In the genomic region with DNA sequence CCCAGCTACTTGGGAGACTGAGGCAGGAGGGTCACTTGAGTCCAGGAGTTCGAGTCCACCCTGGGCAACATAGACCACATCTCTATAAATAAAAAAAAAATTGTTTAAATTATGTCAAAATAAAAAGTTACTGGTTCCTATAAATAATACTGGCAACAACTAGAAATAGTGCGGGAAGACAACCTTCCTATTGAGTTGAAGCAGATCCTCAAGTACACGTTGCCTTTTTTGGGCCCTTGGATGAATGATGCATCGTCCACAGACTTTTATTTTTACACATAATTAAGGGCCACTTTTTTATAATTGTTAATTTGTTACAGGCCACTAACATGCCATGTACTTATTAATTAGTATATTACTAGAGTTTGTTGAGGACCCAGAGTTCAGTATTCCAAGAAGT, we compare ENCODE assay signal across 24 cellular contexts. TPM values are rescaled to one million over a fixed set of nuclear protein-coding genes. Genes with fewer than 3 reads are reported as not detected.
"Had no signal": no experiment of that assay in that cellular context is flagged by ENCODE, and none has a peak within 500 bp of the region (broad histone marks: within the 10 kb centered on the region; RNA-seq: fewer than 3 reads in every experiment).

No MANE protein-coding gene starts in this region.

- H3K9me3 ChIP-seq: Peyer's patch, SJCRH30 had no signal

- H3K4me1 ChIP-seq: Peyer's patch had no signal

- H3K27me3 ChIP-seq: Peyer's patch, SJCRH30 had no signal

- H3K4me3 ChIP-seq: Peyer's patch, SJCRH30, SK-N-MC had no signal

- H3K27ac ChIP-seq: HL-60, Peyer's patch, SK-N-MC had no signal

- DNase-seq: Kasumi-1, KG1, MM.1S, NCI-H1092 treated with DMSO at 0.1 percent for 48 hours, NCI-H1436, NCI-H187, NCI-H2029, NCI-H2081 treated with DMSO at 0.1 percent for 48 hours, NCI-H2171, NCI-H446, NCI-H510A, NCI-H524 treated with DMSO at 0.1 percent for 48 hours, NCI-H69, NCI-H774, PC-3, Peyer's patch, SHP77 treated with DMSO at 0.1 percent for 48 hours, SJCRH30 had no signal

- ATAC-seq: PC-3, Right ventricle myocardium inferior had no signal

RNA-seq across cellular contexts. Expression of gene LINC00237, which starts 50.8 kb away (rescaled TPM):
- total RNA-seq: M059J, OCI-LY7, PC-3, Peyer's patch, Right ventricle myocardium inferior, RPMI7951, SJCRH30 had no signal
